In genomic region chr16:69964960-69965660, GRCh38 we compare ENCODE assay signal across 8 cellular contexts. TPM values are rescaled to one million over a fixed set of nuclear protein-coding genes. Genes with fewer than 3 reads are reported as not detected.
A peak's percentile ranks its signal among the peaks of the same experiment; 100 is the strongest.
DNase-seq lines count a peak whose midpoint lies in the region; ATAC-seq and TF ChIP-seq lines count a peak whose summit lies in the region.
"Not testable (repeated sequence)": the region's sequence is repeated elsewhere in the genome, so short reads cannot be mapped to it uniquely, and the experiment has no call there.

No MANE protein-coding gene starts in this region.

- 36 to 68% methylated on average over 8 to 18 of the region's 68 CpGs for WGBS in GM23248 (ENCODE audit: low coverage in 1 of 2, low lambda C conversion rate in 2 of 2, missing lambda C conversion rate in 2 of 2), 2 experiments

- H3K27me3 Mint-ChIP-seq in natural killer cell (ENCODE audit: low read depth in 2 of 2); stimulated activated memory B cell treated with anti-CD40 and anti-IgM and Interleukin-4, amounts not matched to agents 10 μg/mL and 1 μg/mL and 100 μg/mL, for 72 hours: not testable (repeated sequence)

- H3F3A ChIP-seq in GM23248 (ENCODE audit: insufficient read depth); PC-3 (ENCODE audit: low read length, unreplicated experiment): not testable (repeated sequence)

- H3K36me3 ChIP-seq in GM23248 (ENCODE audit: low read depth); PC-3 (ENCODE audit: low read depth, low read length): not testable (repeated sequence)

- H3K4me2 ChIP-seq in GM23248 (ENCODE audit: unreplicated experiment), result peak overlapping the region; percentile 35
- peak overlapping the region; percentile 64 for H3K4me2 ChIP-seq in PC-3 (ENCODE audit: low read length)

- H3K4me3 ChIP-seq in AG09309 (ENCODE audit: control insufficient read depth, low read depth, low read length) (peak overlapping the region; percentile 17), PC-3 (ENCODE audit: low read length) (peak overlapping the region; percentile 57), astrocyte of the cerebellum (ENCODE audit: low read depth, low read length) (peak overlapping the region; percentile 19), fibroblast of mammary gland (ENCODE audit: control insufficient read depth, low read depth, low read length) (peak overlapping the region; percentile 25)
- H3K4me3 ChIP-seq in GM23248, result not testable (repeated sequence)

- H4K20me1 ChIP-seq in GM23248 (ENCODE audit: insufficient read depth); PC-3 (ENCODE audit: low read length): not testable (repeated sequence)

- not testable (repeated sequence) for H3K4me1 ChIP-seq in GM23248 (ENCODE audit: insufficient read depth); PC-3 (ENCODE audit: insufficient read depth, low read length)

- H3K4me1 Mint-ChIP-seq in natural killer cell; stimulated activated memory B cell treated with anti-CD40 and anti-IgM and Interleukin-4, amounts not matched to agents 10 μg/mL and 1 μg/mL and 100 μg/mL, for 72 hours: not testable (repeated sequence)

- H3K9me3 ChIP-seq in GM23248 (ENCODE audit: low read depth); PC-3 (ENCODE audit: low read length): not testable (repeated sequence)

- in situ Hi-C loops in GM23248 (cut with MboI); astrocyte of the cerebellum (cut with HindIII; ENCODE audit: low sequenced_read_pairs): not testable (repeated sequence)

- intact Hi-C loops in PC-3 (cut with micrococcal nuclease); natural killer cell (cut with micrococcal nuclease): not testable (repeated sequence)

- not testable (repeated sequence) for H3K27ac Mint-ChIP-seq in natural killer cell; stimulated activated memory B cell treated with anti-CD40 and anti-IgM and Interleukin-4, amounts not matched to agents 10 μg/mL and 1 μg/mL and 100 μg/mL, for 72 hours

- TF ChIP-seq CTCF in AG09309 (IDR thresholded peaks at IDR 0.05; ENCODE audit: control insufficient read depth, insufficient read depth, low read depth, low read length, missing control alignments); PC-3 (conservative IDR thresholded peaks at IDR 0.05; ENCODE audit: low read depth, low read length); astrocyte of the cerebellum (IDR thresholded peaks at IDR 0.05; ENCODE audit: low read depth, low read length, missing control alignments); fibroblast of mammary gland (conservative IDR thresholded peaks at IDR 0.05; ENCODE audit: control insufficient read depth, insufficient read depth, low read depth, low read length); natural killer cell (IDR thresholded peaks at IDR 0.05): not testable (repeated sequence)

- not testable (repeated sequence) for DNase-seq in AG09309 (ENCODE audit: low read depth); astrocyte of the cerebellum (ENCODE audit: low read depth); natural killer cell
- DNase-seq in GM23248 (peak; percentile 19), PC-3 (peak; percentile 55), fibroblast of mammary gland (ENCODE audit: low read depth) (peak; percentile 19), iPS-NIHi11 (ENCODE audit: low spot score) (peak; percentile 80)

- not testable (repeated sequence) for H3K9me3 Mint-ChIP-seq in natural killer cell; stimulated activated memory B cell treated with anti-CD40 and anti-IgM and Interleukin-4, amounts not matched to agents 10 μg/mL and 1 μg/mL and 100 μg/mL, for 72 hours

- H3K9me2 ChIP-seq in GM23248 (ENCODE audit: insufficient read depth); PC-3 (replicated peaks; ENCODE audit: low read length): not testable (repeated sequence)

- not testable (repeated sequence) for H3K27ac ChIP-seq in GM23248; PC-3 (ENCODE audit: low read length)

- not testable (repeated sequence) for H3K4me3 Mint-ChIP-seq in natural killer cell; stimulated activated memory B cell treated with anti-CD40 and anti-IgM and Interleukin-4, amounts not matched to agents 10 μg/mL and 1 μg/mL and 100 μg/mL, for 72 hours

- not testable (repeated sequence) for H3K27me3 ChIP-seq in GM23248 (replicated peaks; ENCODE audit: insufficient read depth); PC-3 (ENCODE audit: low read length)

- H2AFZ ChIP-seq in GM23248, result peak overlapping the region; percentile 51; the same call in 1 of the 2 replicates
- H2AFZ ChIP-seq in PC-3 (ENCODE audit: low read length), result peak overlapping the region; percentile 63; the same call in 1 of the 2 replicates

- POLR2A ChIA-PET in PC-3 (lab: Charles Lee; ENCODE audit: unreplicated experiment), result not testable (repeated sequence)

- not testable (repeated sequence) for H3K79me2 ChIP-seq in GM23248 (ENCODE audit: insufficient read depth); PC-3 (ENCODE audit: low read length)

- not testable (repeated sequence) for H3K36me3 Mint-ChIP-seq in natural killer cell; stimulated activated memory B cell treated with anti-CD40 and anti-IgM and Interleukin-4, amounts not matched to agents 10 μg/mL and 1 μg/mL and 100 μg/mL, for 72 hours

- TSS peak; percentile 96 for BruUV-seq in PC-3 (replicated peaks; lab: Mats Ljungman, UMichigan)

- H3K9ac ChIP-seq in GM23248 (peak overlapping the region; percentile 40), PC-3 (ENCODE audit: low read length) (peak overlapping the region; percentile 29; the same call in 1 of the 2 replicates)

- CTCF ChIA-PET in PC-3 (lab: Charles Lee), result not testable (repeated sequence)

- ATAC-seq in PC-3, result peak; percentile 99
- peak; percentile 46 to 64 (median 55) for ATAC-seq in natural killer cell
- peak; percentile 55 for ATAC-seq in stimulated activated memory B cell treated with anti-CD40 and anti-IgM and Interleukin-4, amounts not matched to agents 10 μg/mL and 1 μg/mL and 100 μg/mL, for 72 hours

RNA-seq across cellular contexts. Expression of gene CLEC18A, which starts 14.0 kb away (rescaled TPM):
- 0.43 TPM in 1 of 2 replicates, not detected in the other for total RNA-seq in GM23248 (2014; rRNA removed; shearing (Covaris generic))
- 0.10 and 0.13 TPM in 2 replicates for polyA plus RNA-seq in GM23248 (2016; fragmentation: Nextera tagmentation; extraction: Ambion mirVana)
- total RNA-seq in PC-3 (2014; rRNA removed) (0.22 TPM in 1 of 2 replicates, not detected in the other), natural killer cell (1 to 10 TPM; 2.3 to 2.7 (median 2.4) TPM)
